ENCODE assay signal across 16 cellular contexts in genomic region chr6:27066381-27066780, GRCh38.
A peak's percentile ranks its signal among the peaks of the same experiment; 100 is the strongest.
DNase-seq lines count a peak whose midpoint lies in the region; ATAC-seq and TF ChIP-seq lines count a peak whose summit lies in the region.
"Had no signal": no experiment of that assay in that cellular context is flagged by ENCODE, and none has a peak within 500 bp of the region (broad histone marks: within the 10 kb centered on the region; RNA-seq: fewer than 3 reads in every experiment).

No MANE protein-coding gene starts in this region.

- H3K4me1 Mint-ChIP-seq in neural progenitor cell = peaks cover 4% of the 10 kb centered on the region

- H3F3A ChIP-seq in neural progenitor cell (ENCODE audit: low read depth) = peaks cover 6% of the 10 kb centered on the region

- H2AFZ ChIP-seq in ACC112 (ENCODE audit: low read length, unreplicated experiment) = peak overlapping the region; percentile 4
- H2AFZ ChIP-seq in neural progenitor cell (replicated peaks) = peak overlapping the region; percentile 26

- H3K4me2 ChIP-seq in neural progenitor cell = peak overlapping the region; percentile 15
- H3K4me2 ChIP-seq: KMS-11 had no signal

- peaks cover 7% of the 10 kb centered on the region for H3K4me1 ChIP-seq in ACC112 (ENCODE audit: control insufficient read depth, insufficient read depth, low read length, unreplicated experiment)
- H3K4me1 ChIP-seq in NT2/D1 (ENCODE audit: insufficient read depth, insufficient read length) = no peaks in the 10 kb centered on the region
- H3K4me1 ChIP-seq in neural progenitor cell = peaks cover 10% of the 10 kb centered on the region
- H3K4me1 ChIP-seq: Caco-2 had no signal

- TF ChIP-seq CTCF in neural progenitor cell (IDR thresholded peaks at IDR 0.05) = no peak

- no peaks in the 10 kb centered on the region for H3K36me3 ChIP-seq in ACC112 (ENCODE audit: insufficient read depth, low read length)
- no peaks in the 10 kb centered on the region for H3K36me3 ChIP-seq in NT2/D1 (ENCODE audit: insufficient read depth, insufficient read length, low read length)
- no peaks in the 10 kb centered on the region for H3K36me3 ChIP-seq in neural progenitor cell

- H3K79me2 ChIP-seq in ACC112 (ENCODE audit: control insufficient read depth, insufficient read depth, low read length, unreplicated experiment) = no peaks in the 10 kb centered on the region
- H3K79me2 ChIP-seq in neural progenitor cell (ENCODE audit: low read depth) = no peaks in the 10 kb centered on the region

- H3K27ac ChIP-seq in ACC112 (ENCODE audit: low read depth, low read length) = no peak overlapping the region
- H3K27ac ChIP-seq in neural progenitor cell = no peak overlapping the region
- H3K27ac ChIP-seq: KMS-11 had no signal

- H3K27ac Mint-ChIP-seq in neural progenitor cell = no peak overlapping the region

- ATAC-seq in HG03045 (IDR thresholded peaks at IDR 0.05; ENCODE audit: unreplicated experiment) (no peak), HG03095 (IDR thresholded peaks at IDR 0.05; ENCODE audit: unreplicated experiment) (no peak)

- H3K9me3 ChIP-seq in NT2/D1 (ENCODE audit: insufficient read depth, low read length) (no peaks in the 10 kb centered on the region), neural progenitor cell (ENCODE audit: low read depth) (no peaks in the 10 kb centered on the region)
- H3K9me3 ChIP-seq: Caco-2 had no signal

- peaks cover 4% of the 10 kb centered on the region for H3K27me3 Mint-ChIP-seq in neural progenitor cell (ENCODE audit: insufficient read depth, low read depth)

- no peaks in the 10 kb centered on the region for H4K20me1 ChIP-seq in neural progenitor cell (ENCODE audit: low read depth)

- no peaks in the 10 kb centered on the region for H3K9me3 Mint-ChIP-seq in neural progenitor cell

- DNase-seq in NT2/D1 (ENCODE audit: low read depth, low spot score) (peak; percentile 6), iPS DF 19.7 (ENCODE audit: low read depth, low spot score) (peak; percentile 45), neural progenitor cell (ENCODE audit: low spot score) (peak; percentile 35), dermis blood vessel endothelial cell (no peak)
- DNase-seq: AML-193, Caco-2, DMS79 treated with DMSO at 0.1 percent for 48 hours, GOT3, MM.1S, NCI-H1105 treated with DMSO at 0.1 percent for 48 hours, NCI-H187, SHP77 had no signal

- H3K27me3 ChIP-seq in ACC112 (ENCODE audit: insufficient read depth, low read length) (peaks cover 3% of the 10 kb centered on the region; the same call in 1 of the 2 replicates), NT2/D1 (ENCODE audit: insufficient read depth, insufficient read length) (no peaks in the 10 kb centered on the region), neural progenitor cell (no peaks in the 10 kb centered on the region)

- no peaks in the 10 kb centered on the region for H3K36me3 Mint-ChIP-seq in neural progenitor cell

- H3K9ac ChIP-seq in NT2/D1 (ENCODE audit: insufficient read length, low read depth) (no peak overlapping the region), neural progenitor cell (no peak overlapping the region)
- H3K9ac ChIP-seq: KMS-11 had no signal

- H3K4me3 ChIP-seq in ACC112 (ENCODE audit: low read depth, low read length) (no peak overlapping the region), NT2/D1 (ENCODE audit: insufficient read length, low read depth) (no peak overlapping the region), neural progenitor cell (peak overlapping the region; percentile 0)

- no peak overlapping the region for H3K4me3 Mint-ChIP-seq in neural progenitor cell
